9 cellular contexts compared by ENCODE assay signal in genomic region chr22:31350410-31350863, GRCh38. TPM values are rescaled to one million over a fixed set of nuclear protein-coding genes. Genes with fewer than 3 reads are reported as not detected.
DNase-seq lines count a peak whose midpoint lies in the region; ATAC-seq and TF ChIP-seq lines count a peak whose summit lies in the region.
"Had no signal": no experiment of that assay in that cellular context is flagged by ENCODE, and none has a peak within 500 bp of the region (broad histone marks: within the 10 kb centered on the region; RNA-seq: fewer than 3 reads in every experiment).

No MANE protein-coding gene starts in this region.

- peak overlapping the region; percentile 87 for H3K27ac Mint-ChIP-seq in glutamatergic neuron (ENCODE audit: unreplicated experiment)
- H3K27ac Mint-ChIP-seq: activated naive CD8-positive, alpha-beta T cell had no signal

- no peak overlapping the region for H3K4me3 ChIP-seq in A673 (ENCODE audit: low read depth, low read length, poor library complexity, severe bottlenecking)

- POLR2A ChIA-PET in A673 (lab: Charles Lee; ENCODE audit: low non-redundant PET) = interaction anchor here (0.7 kb wide), 1 partner anchor 17 kb away, joined by 3 read pairs; no protein-coding TSS in a partner anchor

- H3K36me3 ChIP-seq in A673 (ENCODE audit: insufficient read depth, low read length, poor library complexity, severe bottlenecking) = no peaks in the 10 kb centered on the region

- H3K4me1 ChIP-seq in A673 (ENCODE audit: insufficient read depth, low read length, poor library complexity, severe bottlenecking) = no peaks in the 10 kb centered on the region

- no peaks in the 10 kb centered on the region for H3K36me3 Mint-ChIP-seq in glutamatergic neuron (ENCODE audit: unreplicated experiment)
- H3K36me3 Mint-ChIP-seq: activated naive CD8-positive, alpha-beta T cell had no signal

- intact Hi-C loops in A673 (cut with micrococcal nuclease; ENCODE audit: unreplicated experiment) = no loop called here

- H3K9me3 Mint-ChIP-seq in glutamatergic neuron (ENCODE audit: unreplicated experiment) = peaks cover 10% of the 10 kb centered on the region

- TF ChIP-seq CTCF in A673 (conservative IDR thresholded peaks at IDR 0.05; ENCODE audit: low read depth, low read length) (no peak), glutamatergic neuron (IDR thresholded peaks at IDR 0.05; ENCODE audit: partially characterized antibody, unreplicated experiment) (no peak)

- CTCF ChIA-PET in A673 (lab: Charles Lee) = no interaction called here

- H3K27me3 ChIP-seq in A673 (replicated peaks; ENCODE audit: insufficient read depth, low read depth, low read length, poor library complexity) = no peaks in the 10 kb centered on the region

- no peaks in the 10 kb centered on the region for H3K9me3 ChIP-seq in A673 (ENCODE audit: low read depth, low read length, poor library complexity, severe bottlenecking)

- H3K27me3 Mint-ChIP-seq in glutamatergic neuron (ENCODE audit: unreplicated experiment) = peaks cover 9% of the 10 kb centered on the region
- H3K27me3 Mint-ChIP-seq: activated naive CD8-positive, alpha-beta T cell had no signal

- no peak for ATAC-seq in GM18909 (IDR thresholded peaks at IDR 0.05; ENCODE audit: poor library complexity, unreplicated experiment)

- DNase-seq in A673 (ENCODE audit: low spot score) (peak; percentile 38), HT1080 (ENCODE audit: low read depth) (peak; percentile 47), NCI-H774 (lab: John Stamatoyannopoulos, UW) (peak; percentile 55), glutamatergic neuron (peak; percentile 63), EL (no peak), T1000 (lab: John Stamatoyannopoulos, UW) (no peak)
- DNase-seq in activated naive CD4-positive, alpha-beta T cell treated with Interleukin-2 at 50 U/mL for 16 hours = no peak

- H3K27ac ChIP-seq in A673 (ENCODE audit: low read depth, low read length, poor library complexity, severe bottlenecking) = no peak overlapping the region

- BruUV-seq in A673 (replicated peaks; lab: Mats Ljungman, UMichigan) = no TSS peak

- H3K4me1 Mint-ChIP-seq in glutamatergic neuron (ENCODE audit: low read depth, unreplicated experiment) = peaks cover 11% of the 10 kb centered on the region

- H3K4me3 Mint-ChIP-seq in glutamatergic neuron (ENCODE audit: unreplicated experiment) = peak overlapping the region; percentile 44
- H3K4me3 Mint-ChIP-seq: activated naive CD8-positive, alpha-beta T cell had no signal

RNA-seq across cellular contexts. Expression of gene PATZ1, which starts 4.3 kb away (rescaled TPM):
- total RNA-seq in A673 (2021) (53.4 and 58.5 TPM in 2 replicates), glutamatergic neuron (ENCODE audit: unreplicated experiment) (98.9 TPM)
- total RNA-seq in HT1080 (2014; rRNA removed; shearing (Covaris generic)) = 15.3 and 17.8 TPM in 2 replicates
- 11.7 and 12.7 TPM in 2 replicates for polyA plus RNA-seq in HT1080 (2015; cell fraction: cytosol; rRNA removed)
- 20.8 TPM in 2 replicates for polyA plus RNA-seq in HT1080 (2015; cell fraction: nucleus; rRNA removed)

RNA-seq across cellular contexts. Expression of gene DRG1, which starts 49.0 kb away (rescaled TPM):
- total RNA-seq in A673 (2021) (115 and 116 TPM in 2 replicates), glutamatergic neuron (ENCODE audit: unreplicated experiment) (64.1 TPM)
- total RNA-seq in HT1080 (2014; rRNA removed; shearing (Covaris generic)) = 77.4 and 78.5 TPM in 2 replicates
- 59.5 and 61.0 TPM in 2 replicates for polyA plus RNA-seq in HT1080 (2015; cell fraction: cytosol; rRNA removed)
- polyA plus RNA-seq in HT1080 (2015; cell fraction: nucleus; rRNA removed) = 56.7 TPM in 2 replicates

RNA-seq across cellular contexts. Expression of gene PIK3IP1, which starts 58.1 kb away (rescaled TPM):
- total RNA-seq in A673 (2021) (0.24 and 0.46 TPM in 2 replicates), glutamatergic neuron (ENCODE audit: unreplicated experiment) (38.8 TPM)
- total RNA-seq in HT1080 (2014; rRNA removed; shearing (Covaris generic)) = 1.1 and 1.3 TPM in 2 replicates
- 1.7 and 2.5 TPM in 2 replicates for polyA plus RNA-seq in HT1080 (2015; cell fraction: cytosol; rRNA removed)
- 6.1 and 9.4 TPM in 2 replicates for polyA plus RNA-seq in HT1080 (2015; cell fraction: nucleus; rRNA removed)

Comparison
In these comparisons a context has a peak if more than half of its experiments do, and no peak if none do; other contexts are left out.
1. DNase-seq: peak in A673 (single experiment), HT1080 (single experiment), NCI-H774 (single experiment) and glutamatergic neuron (single experiment); none in activated naive CD4-positive, alpha-beta T cell treated with Interleukin-2 at 50 U/mL for 16 hours (single experiment), EL (single experiment) and T1000 (single experiment).
2. RNA of gene PIK3IP1, which starts 58.1 kb away (total RNA-seq): 38.8 TPM in glutamatergic neuron (single experiment); 1.1 to 1.3 TPM in HT1080 and 0.24 to 0.46 TPM in A673; every median in the first group is over 10 times any median in the second.